20 cellular contexts compared by ENCODE assay signal in the genomic region with DNA sequence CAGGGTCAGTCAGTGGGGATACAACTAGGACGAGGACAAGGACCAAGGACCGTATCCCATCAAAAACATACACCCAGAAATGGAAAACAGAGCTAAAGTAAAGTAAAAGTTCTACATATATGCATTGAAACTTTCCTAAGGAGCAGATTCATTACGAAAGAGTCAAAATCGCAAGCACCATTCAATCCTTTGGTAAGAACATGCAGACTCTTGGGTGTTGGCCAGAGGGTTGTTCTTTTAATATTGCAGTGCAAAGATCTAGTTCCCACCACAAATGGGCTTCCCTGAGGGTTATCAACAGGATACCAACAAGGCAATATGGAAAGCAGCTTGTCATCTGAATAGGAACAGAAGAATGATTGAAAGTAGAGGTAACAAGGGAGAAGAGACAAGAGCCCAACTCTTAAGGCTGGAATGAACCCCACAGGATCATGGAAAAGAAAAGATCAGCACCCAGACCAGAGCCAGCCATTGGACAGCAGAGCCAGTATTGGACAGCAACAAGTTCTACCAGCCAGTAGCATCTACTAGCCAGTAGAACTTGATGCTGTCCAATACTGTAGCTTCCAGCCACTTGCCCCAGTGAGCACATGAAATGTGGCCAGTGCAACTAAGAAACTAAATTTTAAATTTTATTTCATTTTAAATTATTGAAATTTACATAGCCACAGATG.
DNase-seq lines count a peak whose midpoint lies in the region; ATAC-seq, FAIRE-seq and TF ChIP-seq lines count a peak whose summit lies in the region.
"Had no signal": no experiment of that assay in that cellular context is flagged by ENCODE, and none has a peak within 500 bp of the region (broad histone marks: within the 10 kb centered on the region; RNA-seq: fewer than 3 reads in every experiment).

No MANE protein-coding gene starts in this region.

- intact Hi-C loops in activated CD4-positive, alpha-beta T cell treated with anti-CD3 and anti-CD28 coated beads for 36 hours (cut with DNase I, micrococcal nuclease) = no loop called here

- H3K27ac Mint-ChIP-seq in activated CD4-positive, alpha-beta T cell treated with anti-CD3 and anti-CD28 coated beads for 36 hours = peak overlapping the region; percentile 14
- peak overlapping the region; percentile 24 to 50 for H3K27ac Mint-ChIP-seq in T-cell
- H3K27ac Mint-ChIP-seq in effector memory CD8-positive, alpha-beta T cell = peak overlapping the region in 1 of 2 donors; percentile 78

- peaks cover 88% of the 10 kb centered on the region for H3K4me1 Mint-ChIP-seq in activated CD4-positive, alpha-beta T cell treated with anti-CD3 and anti-CD28 coated beads for 36 hours
- H3K4me1 Mint-ChIP-seq in T-cell = peaks cover 63 to 83% (median 79%) of the 10 kb centered on the region in 3 donors
- peaks cover 59 to 75% of the 10 kb centered on the region in 2 donors for H3K4me1 Mint-ChIP-seq in effector memory CD8-positive, alpha-beta T cell (ENCODE audit: low read depth in 2 of 2)

- no peak for ATAC-seq in activated CD4-positive, alpha-beta T cell treated with anti-CD3 and anti-CD28 coated beads for 36 hours
- ATAC-seq in T-cell (replicated peaks in 1 of 4) = no peak
- no peak for ATAC-seq in effector memory CD8-positive, alpha-beta T cell (replicated peaks)
- ATAC-seq: heart right ventricle, Panc1 had no signal

- H3K36me3 Mint-ChIP-seq in activated CD4-positive, alpha-beta T cell treated with anti-CD3 and anti-CD28 coated beads for 36 hours (ENCODE audit: low read depth) = peaks cover 18% of the 10 kb centered on the region
- H3K36me3 Mint-ChIP-seq in T-cell = peaks cover 11% of the 10 kb centered on the region
- H3K36me3 Mint-ChIP-seq in effector memory CD8-positive, alpha-beta T cell (ENCODE audit: insufficient read depth) = peaks cover 8% of the 10 kb centered on the region

- H3K27me3 Mint-ChIP-seq in activated CD4-positive, alpha-beta T cell treated with anti-CD3 and anti-CD28 coated beads for 36 hours = no peaks in the 10 kb centered on the region
- no peaks in the 10 kb centered on the region for H3K27me3 Mint-ChIP-seq in T-cell
- H3K27me3 Mint-ChIP-seq in effector memory CD8-positive, alpha-beta T cell = no peaks in the 10 kb centered on the region

- no peak for TF ChIP-seq POLR2A in GM12892 (IDR thresholded peaks at IDR 0.05; ENCODE audit: low read depth, low read length)

- H3K4me3 Mint-ChIP-seq in activated CD4-positive, alpha-beta T cell treated with anti-CD3 and anti-CD28 coated beads for 36 hours = no peak overlapping the region
- H3K4me3 Mint-ChIP-seq in T-cell = no peak overlapping the region
- peak overlapping the region; percentile 18 to 67 for H3K4me3 Mint-ChIP-seq in effector memory CD8-positive, alpha-beta T cell

- CTCF ChIA-PET in activated CD4-positive, alpha-beta T cell treated with anti-CD3 and anti-CD28 coated beads for 36 hours (lab: Charles Lee) = interaction anchor here (1.3 kb wide), 1 partner anchor 13 kb away, joined by 6 read pairs; no protein-coding TSS in a partner anchor
- CTCF ChIA-PET in T-cell (lab: Charles Lee) = interaction anchor here in 1 of 2 donors (0.6 kb wide), 1 partner anchor 185 kb away, joined by 6 read pairs; no protein-coding TSS in a partner anchor

- POLR2A ChIA-PET in activated CD4-positive, alpha-beta T cell treated with anti-CD3 and anti-CD28 coated beads for 36 hours (lab: Charles Lee) = no interaction called here
- POLR2A ChIA-PET in T-cell (lab: Charles Lee) = no interaction called here

- FAIRE-seq in GM12892 (lab: Jason Lieb, UNC) = peak; percentile 68
- FAIRE-seq: G401.6 had no signal

- H3K9me3 Mint-ChIP-seq in activated CD4-positive, alpha-beta T cell treated with anti-CD3 and anti-CD28 coated beads for 36 hours (ENCODE audit: low read depth) = no peaks in the 10 kb centered on the region
- H3K9me3 Mint-ChIP-seq in T-cell = no peaks in the 10 kb centered on the region
- no peaks in the 10 kb centered on the region for H3K9me3 Mint-ChIP-seq in effector memory CD8-positive, alpha-beta T cell

- no peak for DNase-seq in activated CD4-positive, alpha-beta T cell treated with anti-CD3 and anti-CD28 coated beads for 36 hours
- DNase-seq in activated CD4-positive, alpha-beta T cell treated with anti-CD3 and anti-CD28 coated beads for 4 hours = no peak
- DNase-seq in GM12892 (ENCODE audit: insufficient read length) = no peak
- no peak for DNase-seq in T-cell
- no peak for DNase-seq in effector memory CD8-positive, alpha-beta T cell
- no peak for DNase-seq in NCI-H1417 (lab: John Stamatoyannopoulos, UW)
- DNase-seq in SW 1271 (lab: John Stamatoyannopoulos, UW) = no peak
- no peak for DNase-seq in NCI-H1694 treated with DMSO at 0.1 percent for 48 hours (lab: John Stamatoyannopoulos, UW)
- DNase-seq: activated effector memory CD4-positive, alpha-beta T cell treated with Interleukin-2 at 50 U/mL for 16 hours; aorta; C1 segment of cervical spinal cord; cerebellar nuclear complex; DMS 273 treated with DMSO at 0.1 percent for 48 hours; H7; heart right ventricle; NCI-H187; NCI-H2227 treated with DMSO at 0.1 percent for 48 hours; nucleus accumbens had no signal

Comparison
In these comparisons a context has a peak if more than half of its experiments do, and no peak if none do; other contexts are left out.
1. H3K4me3 Mint-ChIP-seq: peak in effector memory CD8-positive, alpha-beta T cell (2 of 2); none in activated CD4-positive, alpha-beta T cell treated with anti-CD3 and anti-CD28 coated beads for 36 hours (single experiment) and T-cell (0 of 3).